In the genomic region with DNA sequence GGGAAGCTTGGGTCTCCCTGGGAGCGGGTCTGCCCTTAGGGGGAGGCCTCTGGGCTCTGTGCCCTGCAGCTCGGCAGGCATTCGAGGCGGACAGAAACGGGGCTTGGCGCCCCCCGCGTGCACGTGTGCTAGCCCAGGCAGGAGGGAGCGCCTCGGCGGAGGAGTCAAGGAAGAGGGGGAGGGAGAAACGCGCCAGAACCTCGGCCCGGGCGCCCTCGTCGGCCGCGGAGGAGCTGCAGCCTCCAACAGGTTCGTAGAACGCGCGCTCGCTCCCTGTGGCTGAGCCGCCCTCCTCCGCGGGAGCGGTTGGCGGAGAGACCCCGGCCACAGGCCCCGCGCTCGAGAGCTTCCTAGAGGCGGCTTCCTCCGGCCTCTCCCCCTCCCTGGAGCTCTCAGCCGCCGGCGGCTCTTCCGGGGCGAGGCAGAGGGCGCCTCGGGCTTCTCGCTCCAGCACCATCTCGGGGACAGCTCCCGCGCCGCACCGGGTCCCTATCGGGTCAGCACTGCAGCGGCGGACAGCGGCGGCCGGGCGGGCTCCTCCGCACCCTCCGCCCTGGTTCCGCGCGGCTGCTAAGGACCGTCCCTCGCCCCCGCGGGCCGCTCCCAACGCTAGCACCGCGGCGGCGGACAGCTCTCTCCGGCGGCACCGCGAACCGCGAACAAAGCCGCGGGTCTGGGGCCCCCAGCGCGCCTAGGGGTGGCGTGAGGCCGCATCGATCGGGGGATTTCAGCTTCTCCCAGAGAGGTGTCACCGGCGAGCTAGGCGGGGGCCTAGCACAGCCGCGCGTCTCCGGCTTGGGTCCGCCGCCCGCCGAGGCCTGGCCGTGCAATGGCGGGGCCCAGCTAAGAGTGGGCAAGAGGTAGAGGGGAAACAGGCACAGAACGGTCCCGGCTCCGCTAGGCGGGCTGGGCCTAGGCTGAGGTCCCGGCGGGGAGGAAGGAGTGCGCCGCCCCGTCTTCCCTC, we compare ENCODE assay signal across 8 cellular contexts.
A peak's percentile ranks its signal among the peaks of the same experiment; 100 is the strongest.
DNase-seq lines count a peak whose midpoint lies in the region; ATAC-seq and TF ChIP-seq lines count a peak whose summit lies in the region.

No MANE protein-coding gene starts in this region.

- H3K36me3 Mint-ChIP-seq in activated naive CD8-positive, alpha-beta T cell treated with anti-CD3 and anti-CD28 coated beads, Interleukin-2, amount 10 ng/mL, durations not matched to agents 7 days and 5 days: peaks cover 2% of the 10 kb centered on the region

- ATAC-seq in GM19043 (IDR thresholded peaks at IDR 0.05; ENCODE audit: low read depth, unreplicated experiment): peak; percentile 88
- peak; percentile 99 for ATAC-seq in activated naive CD8-positive, alpha-beta T cell treated with anti-CD3 and anti-CD28 coated beads, Interleukin-2, amount 10 ng/mL, durations not matched to agents 7 days and 5 days (ENCODE audit: low read depth)

- POLR2A ChIA-PET in activated naive CD8-positive, alpha-beta T cell treated with anti-CD3 and anti-CD28 coated beads, Interleukin-2, amount 10 ng/mL, durations not matched to agents 7 days and 5 days (lab: Charles Lee): interaction anchor here (1.0 kb wide), 1 partner anchor 12 kb away, joined by 3 read pairs; no protein-coding TSS in a partner anchor

- no peak overlapping the region for H3K27ac Mint-ChIP-seq in activated naive CD8-positive, alpha-beta T cell treated with anti-CD3 and anti-CD28 coated beads, Interleukin-2, amount 10 ng/mL, durations not matched to agents 7 days and 5 days

- no peak overlapping the region for H3K4me3 Mint-ChIP-seq in activated naive CD8-positive, alpha-beta T cell treated with anti-CD3 and anti-CD28 coated beads, Interleukin-2, amount 10 ng/mL, durations not matched to agents 7 days and 5 days

- intact Hi-C loops in posterior vena cava (cut with DNase I): no loop called here

- in situ Hi-C loops in ACHN (cut with HindIII; ENCODE audit: low pct_ligation_motif_present, low pct_unique_long_range_greater_than_20kb, low sequenced_read_pairs) (no loop called here), SK-MEL-5 (cut with HindIII; ENCODE audit: low pct_unique_long_range_greater_than_20kb, low sequenced_read_pairs) (no loop called here)

- TF ChIP-seq CTCF in cardiac muscle cell (IDR thresholded peaks at IDR 0.05; ENCODE audit: low read depth, low read length): peak; percentile 5

- H3K4me1 ChIP-seq in cardiac muscle cell (ENCODE audit: low read depth): peaks cover 4% of the 10 kb centered on the region

- H3K27me3 ChIP-seq in cardiac muscle cell: peaks cover 24% of the 10 kb centered on the region

- H3K36me3 ChIP-seq in cardiac muscle cell: no peaks in the 10 kb centered on the region

- peaks cover 6% of the 10 kb centered on the region for H3K4me1 Mint-ChIP-seq in activated naive CD8-positive, alpha-beta T cell treated with anti-CD3 and anti-CD28 coated beads, Interleukin-2, amount 10 ng/mL, durations not matched to agents 7 days and 5 days

- H3K27me3 Mint-ChIP-seq in activated naive CD8-positive, alpha-beta T cell treated with anti-CD3 and anti-CD28 coated beads, Interleukin-2, amount 10 ng/mL, durations not matched to agents 7 days and 5 days: peaks cover 48% of the 10 kb centered on the region

- no peaks in the 10 kb centered on the region for H3K9me3 Mint-ChIP-seq in activated naive CD8-positive, alpha-beta T cell treated with anti-CD3 and anti-CD28 coated beads, Interleukin-2, amount 10 ng/mL, durations not matched to agents 7 days and 5 days

- no peak overlapping the region for H3K27ac ChIP-seq in cardiac muscle cell

- H3K9me3 ChIP-seq in cardiac muscle cell (ENCODE audit: low read depth): no peaks in the 10 kb centered on the region

- DNase-seq in ACHN (peak; percentile 84), HT1080 (ENCODE audit: low read depth) (peak; percentile 78), SK-MEL-5 (ENCODE audit: low read depth, low spot score) (peak; percentile 33), cardiac muscle cell (ENCODE audit: low read depth in 1 of 2, low spot score in 1 of 2) (peak; percentile 89 to 97), posterior vena cava (ENCODE audit: low spot score) (peak; percentile 94), ureter (ENCODE audit: low spot score) (peak; percentile 82)
- peak; percentile 94 for DNase-seq in activated naive CD8-positive, alpha-beta T cell treated with anti-CD3 and anti-CD28 coated beads, Interleukin-2, amount 10 ng/mL, durations not matched to agents 7 days and 5 days

- peak overlapping the region; percentile 26 for H3K4me3 ChIP-seq in cardiac muscle cell

Comparison
In these comparisons a context has a peak if more than half of its experiments do, and no peak if none do; other contexts are left out.
1. DNase-seq: peak in every context shown above with its lines; median percentile 94 in activated naive CD8-positive, alpha-beta T cell treated with anti-CD3 and anti-CD28 coated beads, Interleukin-2, amount 10 ng/mL, durations not matched to agents 7 days and 5 days; 94 in posterior vena cava; 93 in cardiac muscle cell; 84 in ACHN; 82 in ureter; 78 in HT1080; 33 in SK-MEL-5.